2 cellular contexts compared by ENCODE assay signal in genomic region chr16:67541391-67542263, GRCh38.
TF ChIP-seq lines count a peak whose summit lies in the region.

No MANE protein-coding gene starts in this region.

TF ChIP-seq in A549, 52 proteins besides CTCF, POLR2A, EP300 and RAD21 (continued from another document):
- TF ChIP-seq MAX (IDR thresholded peaks at IDR 0.05) (no peak), FOXS1 (CRISPR knock-in tag; IDR thresholded peaks at IDR 0.05) (no peak), HMGXB4 (CRISPR knock-in tag; IDR thresholded peaks at IDR 0.05; ENCODE audit: borderline replicate concordance) (no peak), CBX2 (IDR thresholded peaks at IDR 0.05; ENCODE audit: borderline replicate concordance, low read depth) (no peak), JUN (IDR thresholded peaks at IDR 0.05) (no peak), REST (IDR thresholded peaks at IDR 0.05) (no peak), JUNB (IDR thresholded peaks at IDR 0.05) (no peak), PHF8 (IDR thresholded peaks at IDR 0.05; ENCODE audit: borderline replicate concordance, low read depth) (no peak)
TF ChIP-seq in A549: peak in this region for 0.

TF ChIP-seq in HEK293, 187 proteins besides CTCF, POLR2A, EP300 and RAD21 (continued from another document):
- TF ChIP-seq ZSCAN5A (tag by site-specific recombination; IDR thresholded peaks at IDR 0.05) (no peak), ZNF140 (tag by site-specific recombination; IDR thresholded peaks at IDR 0.05) (no peak), KLF17 (tag by site-specific recombination; IDR thresholded peaks at IDR 0.05) (peak; percentile 42; the same call in 1 of the 2 replicates)
